Comparison of ENCODE assay signal across 31 cellular contexts in the genomic region with DNA sequence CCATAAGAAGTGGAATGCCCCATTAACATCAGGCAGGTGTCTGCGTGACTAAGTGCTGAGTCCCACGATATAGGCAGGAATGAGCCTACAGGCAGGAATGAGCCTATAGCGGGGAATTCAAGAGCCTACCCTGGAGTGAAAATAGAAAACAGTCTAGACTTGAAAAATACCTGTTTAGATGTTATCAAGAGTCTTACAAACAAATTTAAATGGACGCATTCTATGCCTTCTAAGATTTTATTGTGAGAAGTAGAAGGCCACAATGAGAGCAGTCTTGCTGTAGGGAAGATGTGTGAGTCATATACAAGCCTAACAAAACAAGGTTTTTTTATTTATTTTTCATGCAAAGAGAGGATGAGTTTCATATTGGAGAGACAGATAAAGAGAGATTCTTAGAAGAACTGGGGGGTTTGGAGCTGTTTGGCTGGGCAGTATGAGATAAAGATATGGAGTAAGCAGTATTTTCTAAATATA.
DNase-seq lines count a peak whose midpoint lies in the region; ATAC-seq, FAIRE-seq and TF ChIP-seq lines count a peak whose summit lies in the region.
"Had no signal": no experiment of that assay in that cellular context is flagged by ENCODE, and none has a peak within 500 bp of the region (broad histone marks: within the 10 kb centered on the region; RNA-seq: fewer than 3 reads in every experiment).

No MANE protein-coding gene starts in this region.

- H2BK5ac ChIP-seq in mesendoderm (ENCODE audit: low read length): no peak overlapping the region

- H3K27ac Mint-ChIP-seq in activated CD4-positive, alpha-beta memory T cell treated with anti-CD3 and anti-CD28 coated beads for 36 hours: no peak overlapping the region
- H3K27ac Mint-ChIP-seq: activated CD4-positive, alpha-beta T cell treated with anti-CD3 and anti-CD28 coated beads for 36 hours; activated naive CD8-positive, alpha-beta T cell treated with anti-CD3 and anti-CD28 coated beads, Interleukin-2, amount 10 ng/mL, durations not matched to agents 7 days and 5 days; activated T-cell treated with anti-CD3 and anti-CD28 coated beads, Interleukin-2, amount 50 U/mL, for 24 hours; natural killer cell; T-cell had no signal

- ATAC-seq in GM19035 (IDR thresholded peaks at IDR 0.05; ENCODE audit: unreplicated experiment): no peak
- ATAC-seq: activated CD4-positive, alpha-beta T cell treated with anti-CD3 and anti-CD28 coated beads for 36 hours; HCT116; natural killer cell; pancreas; T-cell had no signal

- H3K36me3 ChIP-seq in bronchial epithelial cell (ENCODE audit: control insufficient read depth, insufficient read depth, low read length): no peaks in the 10 kb centered on the region
- no peaks in the 10 kb centered on the region for H3K36me3 ChIP-seq in mesendoderm (ENCODE audit: control insufficient read depth, insufficient read depth, low read length)
- H3K36me3 ChIP-seq: ascending aorta, BE2C, pancreas, Peyer's patch, right atrium auricular region, SJSA1, spleen, tibial nerve had no signal

- H4K8ac ChIP-seq in mesendoderm (ENCODE audit: low read depth, low read length): no peak overlapping the region

- CTCF ChIA-PET in activated CD4-positive, alpha-beta memory T cell treated with anti-CD3 and anti-CD28 coated beads for 36 hours (lab: Charles Lee): no interaction called here

- no CpG with 5 or more reads among the region's 4 CpGs for WGBS in mesendoderm (ENCODE audit: extremely low coverage, insufficient coverage, low lambda C conversion rate)

- no peak for TF ChIP-seq CTCF in bronchial epithelial cell (IDR thresholded peaks at IDR 0.05; ENCODE audit: insufficient read depth, low read length, severe bottlenecking)

- H3K4me3 ChIP-seq in bronchial epithelial cell (ENCODE audit: low read depth, low read length): no peak overlapping the region
- H3K4me3 ChIP-seq in mesendoderm (ENCODE audit: low read length): no peak overlapping the region
- H3K4me3 ChIP-seq: ascending aorta, dorsolateral prefrontal cortex, pancreas, Peyer's patch, right atrium auricular region, SJSA1, spleen, tibial nerve had no signal

- H3K27me3 Mint-ChIP-seq in activated CD4-positive, alpha-beta memory T cell treated with anti-CD3 and anti-CD28 coated beads for 36 hours: peaks cover 2% of the 10 kb centered on the region
- H3K27me3 Mint-ChIP-seq: activated T-cell treated with anti-CD3 and anti-CD28 coated beads, Interleukin-2, amount 50 U/mL, for 24 hours had no signal

- no peak overlapping the region for H3K4ac ChIP-seq in mesendoderm (ENCODE audit: low read depth, low read length)

- H3K4me1 ChIP-seq in mesendoderm (ENCODE audit: control insufficient read depth, low read depth, low read length): no peaks in the 10 kb centered on the region
- H3K4me1 ChIP-seq: ascending aorta, BE2C, pancreas, Peyer's patch, right atrium auricular region, SJSA1, spleen, tibial nerve had no signal

- H3K79me2 ChIP-seq in mesendoderm (ENCODE audit: control insufficient read depth, insufficient read depth, low read length): no peaks in the 10 kb centered on the region

- intact Hi-C loops in activated CD4-positive, alpha-beta memory T cell treated with anti-CD3 and anti-CD28 coated beads for 36 hours (cut with micrococcal nuclease): no loop called here

- no peak for FAIRE-seq in bronchial epithelial cell (lab: Jason Lieb, UNC)
- FAIRE-seq: GM19239, pancreas had no signal

- POLR2A ChIA-PET in activated CD4-positive, alpha-beta memory T cell treated with anti-CD3 and anti-CD28 coated beads for 36 hours (lab: Charles Lee): no interaction called here

- no peak overlapping the region for H2BK15ac ChIP-seq in mesendoderm (replicated peaks; ENCODE audit: low read depth)

- peak overlapping the region; percentile 44 for H3K27ac ChIP-seq in mesendoderm (ENCODE audit: low read depth, low read length)
- H3K27ac ChIP-seq: ascending aorta, dorsolateral prefrontal cortex, pancreas, Peyer's patch, right atrium auricular region, SJSA1, spleen, tibial nerve had no signal

- no peak overlapping the region for H2AK5ac ChIP-seq in mesendoderm (ENCODE audit: low read length)

- no peak overlapping the region for H3K56ac ChIP-seq in mesendoderm (ENCODE audit: low read length)

- H3K27me3 ChIP-seq in bronchial epithelial cell (ENCODE audit: control insufficient read depth, insufficient read depth, low read length) (no peaks in the 10 kb centered on the region), mesendoderm (ENCODE audit: insufficient read depth, low read length, poor library complexity) (no peaks in the 10 kb centered on the region)
- H3K27me3 ChIP-seq: ascending aorta, BE2C, pancreas, Peyer's patch, right atrium auricular region, SJSA1, tibial nerve had no signal

- H3K36me3 Mint-ChIP-seq in activated CD4-positive, alpha-beta memory T cell treated with anti-CD3 and anti-CD28 coated beads for 36 hours: no peaks in the 10 kb centered on the region
- H3K36me3 Mint-ChIP-seq: activated naive CD8-positive, alpha-beta T cell treated with anti-CD3 and anti-CD28 coated beads, Interleukin-2, amount 10 ng/mL, durations not matched to agents 7 days and 5 days; natural killer cell; T-cell had no signal

- no peak overlapping the region for H3K18ac ChIP-seq in mesendoderm (ENCODE audit: low read length)

- H3K4me1 Mint-ChIP-seq in activated CD4-positive, alpha-beta memory T cell treated with anti-CD3 and anti-CD28 coated beads for 36 hours (ENCODE audit: low read depth): no peaks in the 10 kb centered on the region
- H3K4me1 Mint-ChIP-seq: activated CD4-positive, alpha-beta T cell treated with anti-CD3 and anti-CD28 coated beads for 36 hours; activated naive CD8-positive, alpha-beta T cell treated with anti-CD3 and anti-CD28 coated beads, Interleukin-2, amount 10 ng/mL, durations not matched to agents 7 days and 5 days; natural killer cell; T-cell had no signal

- no peak overlapping the region for H2BK120ac ChIP-seq in mesendoderm (ENCODE audit: low read depth, low read length)

- DNase-seq in EL: peak; percentile 3
- DNase-seq in OCI-M1 (lab: John Stamatoyannopoulos, UW): peak; percentile 98
- peak; percentile 8 for DNase-seq in bronchial epithelial cell (ENCODE audit: low read depth)
- peak; percentile 69 for DNase-seq in mesendoderm
- no peak for DNase-seq in T-helper 9 cell
- DNase-seq in activated CD4-positive, alpha-beta memory T cell treated with anti-CD3 and anti-CD28 coated beads for 36 hours: no peak
- DNase-seq in NCI-H69 (lab: John Stamatoyannopoulos, UW): no peak
- DNase-seq: activated CD4-positive, alpha-beta T cell treated with anti-CD3 and anti-CD28 coated beads for 36 hours; activated gamma-delta T cell; activated naive CD8-positive, alpha-beta T cell treated with anti-CD3 and anti-CD28 coated beads, Interleukin-2, amount 10 ng/mL, durations not matched to agents 7 days and 5 days; activated T-cell treated with anti-CD3 and anti-CD28 coated beads, Interleukin-2, amount 50 U/mL, for 24 hours; BE2C; DMS153; dorsolateral prefrontal cortex; GF-D8; Kasumi-1; MV-4-11; natural killer cell; NCI-H146; NCI-H510A; pancreas; Peyer's patch; spleen; T-cell had no signal

- H3K9ac ChIP-seq in mesendoderm (ENCODE audit: low read length): no peak overlapping the region

- H3K4me3 Mint-ChIP-seq in activated CD4-positive, alpha-beta memory T cell treated with anti-CD3 and anti-CD28 coated beads for 36 hours: no peak overlapping the region
- H3K4me3 Mint-ChIP-seq: activated CD4-positive, alpha-beta T cell treated with anti-CD3 and anti-CD28 coated beads for 36 hours; activated naive CD8-positive, alpha-beta T cell treated with anti-CD3 and anti-CD28 coated beads, Interleukin-2, amount 10 ng/mL, durations not matched to agents 7 days and 5 days; activated T-cell treated with anti-CD3 and anti-CD28 coated beads, Interleukin-2, amount 50 U/mL, for 24 hours; natural killer cell; T-cell had no signal

- no peaks in the 10 kb centered on the region for H3K79me1 ChIP-seq in mesendoderm (ENCODE audit: low read length)

- H3K9me3 Mint-ChIP-seq in activated CD4-positive, alpha-beta memory T cell treated with anti-CD3 and anti-CD28 coated beads for 36 hours: no peaks in the 10 kb centered on the region
- H3K9me3 Mint-ChIP-seq: activated naive CD8-positive, alpha-beta T cell treated with anti-CD3 and anti-CD28 coated beads, Interleukin-2, amount 10 ng/mL, durations not matched to agents 7 days and 5 days; activated T-cell treated with anti-CD3 and anti-CD28 coated beads, Interleukin-2, amount 50 U/mL, for 24 hours had no signal

- no peak overlapping the region for H3K4me2 ChIP-seq in mesendoderm (ENCODE audit: low read length)

- H3K23ac ChIP-seq in mesendoderm (ENCODE audit: low read length): no peak overlapping the region

- no peak overlapping the region for H4K5ac ChIP-seq in mesendoderm (ENCODE audit: low read length)

Comparison
In these comparisons a context has a peak if more than half of its experiments do, and no peak if none do; other contexts are left out.
1. DNase-seq: peak in EL (single experiment), OCI-M1 (single experiment), bronchial epithelial cell (single experiment) and mesendoderm (single experiment); none in T-helper 9 cell (single experiment), activated CD4-positive, alpha-beta memory T cell treated with anti-CD3 and anti-CD28 coated beads for 36 hours (single experiment) and NCI-H69 (single experiment).